Comparison of ENCODE assay signal across 1 cellular context in genomic region chr2:200788129-200788718, GRCh38.
TF ChIP-seq lines count a peak whose summit lies in the region.

No MANE protein-coding gene starts in this region.

TF ChIP-seq in SK-N-SH, 30 proteins besides CTCF, POLR2A, EP300 and RAD21 (continued from another document):
- TF ChIP-seq REST (IDR thresholded peaks at IDR 0.05; ENCODE audit: low read depth, low read length) (no peak), TEAD4 (IDR thresholded peaks at IDR 0.05; ENCODE audit: borderline replicate concordance, insufficient read depth) (no peak), YY1 (IDR thresholded peaks at IDR 0.05; ENCODE audit: low read depth) (no peak), JUND (IDR thresholded peaks at IDR 0.05) (no peak; the same call in 1 of the 2 replicates)
